ENCODE assay signal across 6 cellular contexts in genomic region chr1:157193219-157193618, GRCh38.
"Had no signal": no experiment of that assay in that cellular context is flagged by ENCODE, and none has a peak within 500 bp of the region (broad histone marks: within the 10 kb centered on the region; RNA-seq: fewer than 3 reads in every experiment).

No MANE protein-coding gene starts in this region.

- H3K9me3 ChIP-seq: ascending aorta, body of pancreas, MG63 had no signal

- H3K36me3 ChIP-seq: ascending aorta, MG63 had no signal

- H3K27me3 ChIP-seq: ascending aorta, body of pancreas had no signal

- ATAC-seq: T-helper 17 cell had no signal

- H3K4me3 ChIP-seq: ascending aorta, body of pancreas, MG63 had no signal

- H3K4me1 ChIP-seq: ascending aorta had no signal

- H3K27ac ChIP-seq: ascending aorta, body of pancreas had no signal

- DNase-seq: central memory CD4-positive, alpha-beta T cell; SIG-M5 had no signal
